10 cellular contexts compared by ENCODE assay signal in the genomic region with DNA sequence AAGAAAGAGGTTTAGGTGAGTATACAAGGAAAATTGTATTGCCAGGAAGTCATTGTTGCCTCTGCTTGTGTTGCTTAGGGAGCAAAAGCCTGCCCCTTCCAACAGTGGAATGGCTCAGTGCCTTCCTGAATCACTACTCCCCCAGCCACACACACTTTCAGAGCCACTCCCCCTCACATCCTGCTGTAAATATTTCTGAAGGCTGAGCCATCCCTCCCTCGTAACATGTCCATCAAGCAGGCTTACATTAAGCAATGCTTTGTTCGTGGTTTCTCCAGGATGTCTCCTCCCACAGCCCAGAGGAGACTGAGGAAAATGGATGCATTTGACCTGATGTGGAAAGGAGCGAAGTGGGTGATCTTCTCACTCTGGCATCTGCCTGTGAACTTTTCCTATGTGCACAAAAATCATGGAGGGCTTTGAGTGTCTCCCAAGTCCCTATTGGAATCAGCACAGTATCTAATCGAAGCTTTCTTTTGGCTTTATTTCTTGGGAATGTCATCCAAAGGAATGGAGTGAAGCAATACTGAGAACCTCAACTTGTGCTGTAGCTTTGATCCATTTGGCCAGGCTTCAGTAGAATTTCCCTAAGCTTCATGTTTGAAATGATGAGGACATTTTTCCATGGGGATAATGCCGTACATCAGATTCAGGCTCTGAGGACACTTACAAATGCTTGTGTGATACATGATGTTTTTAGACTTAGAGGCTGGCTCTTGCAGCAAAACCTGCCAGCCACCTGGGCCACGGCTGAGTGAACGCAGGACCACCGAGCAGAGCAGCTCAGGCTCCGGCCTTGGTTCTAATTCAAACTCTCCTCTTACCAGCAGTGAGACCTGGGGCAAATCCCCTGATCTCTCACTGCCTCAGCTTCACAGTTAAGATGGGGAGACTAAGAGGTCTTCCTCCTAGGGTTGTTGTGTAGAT.
DNase-seq lines count a peak whose midpoint lies in the region; ATAC-seq and TF ChIP-seq lines count a peak whose summit lies in the region.
"Had no signal": no experiment of that assay in that cellular context is flagged by ENCODE, and none has a peak within 500 bp of the region (broad histone marks: within the 10 kb centered on the region; RNA-seq: fewer than 3 reads in every experiment).

No MANE protein-coding gene starts in this region.

- peaks cover 8% of the 10 kb centered on the region for H3K27me3 Mint-ChIP-seq in activated CD4-positive, alpha-beta T cell treated with anti-CD3 and anti-CD28 coated beads, Interleukin-2, amount 10 ng/mL, durations not matched to agents 7 days and 5 days
- H3K27me3 Mint-ChIP-seq: CD4-positive, CD25-positive, alpha-beta regulatory T cell had no signal

- H3K4me3 Mint-ChIP-seq in activated CD4-positive, alpha-beta T cell treated with anti-CD3 and anti-CD28 coated beads, Interleukin-2, amount 10 ng/mL, durations not matched to agents 7 days and 5 days, result no peak overlapping the region
- H3K4me3 Mint-ChIP-seq: CD4-positive, CD25-positive, alpha-beta regulatory T cell; naive B cell had no signal

- H3K9me3 Mint-ChIP-seq in activated CD4-positive, alpha-beta T cell treated with anti-CD3 and anti-CD28 coated beads, Interleukin-2, amount 10 ng/mL, durations not matched to agents 7 days and 5 days, result no peaks in the 10 kb centered on the region

- no peak for DNase-seq in Right ventricle myocardium inferior (ENCODE audit: missing footprints)
- no peak for DNase-seq in cardiac septum (ENCODE audit: low spot score)
- peak; percentile 33 for DNase-seq in astrocyte of the cerebellum (ENCODE audit: low read depth)
- DNase-seq in kidney glomerular epithelial cell (lab: John Stamatoyannopoulos, UW), result peak; percentile 98
- DNase-seq in activated CD4-positive, alpha-beta T cell treated with anti-CD3 and anti-CD28 coated beads, Interleukin-2, amount 10 ng/mL, durations not matched to agents 7 days and 5 days, result no peak
- DNase-seq in activated CD4-positive, alpha-beta T cell treated with anti-CD3 and anti-CD28 coated beads, Interleukin-2, amount 50 U/mL, for 48 hours, result no peak
- DNase-seq: CD4-positive, CD25-positive, alpha-beta regulatory T cell; naive B cell had no signal

- CTCF ChIA-PET in activated CD4-positive, alpha-beta T cell treated with anti-CD3 and anti-CD28 coated beads, Interleukin-2, amount 10 ng/mL, durations not matched to agents 7 days and 5 days (lab: Charles Lee), result no interaction called here

- no peaks in the 10 kb centered on the region for H3K4me1 Mint-ChIP-seq in activated CD4-positive, alpha-beta T cell treated with anti-CD3 and anti-CD28 coated beads, Interleukin-2, amount 10 ng/mL, durations not matched to agents 7 days and 5 days
- H3K4me1 Mint-ChIP-seq: CD4-positive, CD25-positive, alpha-beta regulatory T cell; naive B cell had no signal

- no peak for TF ChIP-seq CTCF in astrocyte of the cerebellum (IDR thresholded peaks at IDR 0.05; ENCODE audit: low read depth, low read length, missing control alignments)

- no peak overlapping the region for H3K4me3 ChIP-seq in astrocyte of the cerebellum (ENCODE audit: low read depth, low read length)

- POLR2A ChIA-PET in activated CD4-positive, alpha-beta T cell treated with anti-CD3 and anti-CD28 coated beads, Interleukin-2, amount 10 ng/mL, durations not matched to agents 7 days and 5 days (lab: Charles Lee), result no interaction called here

- intact Hi-C loops in Right ventricle myocardium inferior (cut with DNase I), result no loop called here
- intact Hi-C loops in cardiac septum (cut with DNase I), result loop anchor here (10.0 kb wide), 1 partner anchor 347 kb away; no protein-coding TSS in a partner anchor

- H3K27ac Mint-ChIP-seq in activated CD4-positive, alpha-beta T cell treated with anti-CD3 and anti-CD28 coated beads, Interleukin-2, amount 10 ng/mL, durations not matched to agents 7 days and 5 days, result no peak overlapping the region
- H3K27ac Mint-ChIP-seq: CD4-positive, CD25-positive, alpha-beta regulatory T cell; naive B cell had no signal

- ATAC-seq in Right ventricle myocardium inferior (peak; percentile 70), HG02970 (IDR thresholded peaks at IDR 0.05; ENCODE audit: low FRiP score, unreplicated experiment) (no peak), HG03460 (IDR thresholded peaks at IDR 0.05; ENCODE audit: unreplicated experiment) (no peak)

- no peaks in the 10 kb centered on the region for H3K36me3 Mint-ChIP-seq in activated CD4-positive, alpha-beta T cell treated with anti-CD3 and anti-CD28 coated beads, Interleukin-2, amount 10 ng/mL, durations not matched to agents 7 days and 5 days (ENCODE audit: low read depth)
- H3K36me3 Mint-ChIP-seq: CD4-positive, CD25-positive, alpha-beta regulatory T cell; naive B cell had no signal

- in situ Hi-C loops in astrocyte of the cerebellum (cut with HindIII; ENCODE audit: low sequenced_read_pairs), result no loop called here

Comparison
In these comparisons a context has a peak if more than half of its experiments do, and no peak if none do; other contexts are left out.
1. DNase-seq: peak in astrocyte of the cerebellum (single experiment) and kidney glomerular epithelial cell (single experiment); none in Right ventricle myocardium inferior (single experiment), cardiac septum (single experiment), activated CD4-positive, alpha-beta T cell treated with anti-CD3 and anti-CD28 coated beads, Interleukin-2, amount 10 ng/mL, durations not matched to agents 7 days and 5 days (single experiment) and activated CD4-positive, alpha-beta T cell treated with anti-CD3 and anti-CD28 coated beads, Interleukin-2, amount 50 U/mL, for 48 hours (0 of 2).